Comparison of ENCODE assay signal across 24 cellular contexts in the genomic region with DNA sequence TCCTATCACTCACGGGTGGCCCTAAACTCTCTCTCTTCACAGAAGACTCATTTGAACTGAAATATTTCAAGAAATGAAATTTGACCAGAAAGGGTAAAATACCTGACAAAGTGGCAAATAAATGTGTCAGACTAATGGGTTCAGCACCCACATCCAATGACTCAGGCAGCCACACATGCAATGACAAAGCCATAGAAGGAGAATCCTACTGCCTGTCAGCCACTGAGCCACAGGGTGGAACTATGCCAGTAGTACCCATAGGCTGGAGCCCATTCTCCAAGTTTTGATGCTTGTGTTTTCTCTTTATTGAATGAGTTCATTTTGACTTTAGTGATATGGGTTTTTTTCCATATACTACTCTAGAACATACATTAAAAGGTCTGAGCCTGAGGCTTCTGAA.
"Had no signal": no experiment of that assay in that cellular context is flagged by ENCODE, and none has a peak within 500 bp of the region (broad histone marks: within the 10 kb centered on the region; RNA-seq: fewer than 3 reads in every experiment).

No MANE protein-coding gene starts in this region.

- H3K27ac Mint-ChIP-seq: naive thymus-derived CD4-positive, alpha-beta T cell; nephron; neural progenitor cell; progenitor cell of endocrine pancreas; stimulated activated naive CD8-positive, alpha-beta T cell treated with anti-CD3 and anti-CD28 coated beads, Interleukin-15, amount 100 ng/mL, for 72 hours had no signal

- ATAC-seq: left cardiac atrium; left lung; naive thymus-derived CD4-positive, alpha-beta T cell; sciatic nerve; stimulated activated naive CD8-positive, alpha-beta T cell treated with anti-CD3 and anti-CD28 coated beads, Interleukin-15, amount 100 ng/mL, for 72 hours; upper lobe of right lung had no signal

- H3K27me3 Mint-ChIP-seq: progenitor cell of endocrine pancreas; stimulated activated naive CD8-positive, alpha-beta T cell treated with anti-CD3 and anti-CD28 coated beads, Interleukin-15, amount 100 ng/mL, for 72 hours had no signal

- H3K4me1 Mint-ChIP-seq: naive thymus-derived CD4-positive, alpha-beta T cell; nephron; neural progenitor cell; stimulated activated naive CD8-positive, alpha-beta T cell treated with anti-CD3 and anti-CD28 coated beads, Interleukin-15, amount 100 ng/mL, for 72 hours had no signal

- H3K9ac ChIP-seq: neural progenitor cell, parathyroid adenoma had no signal

- H3K9me3 Mint-ChIP-seq: naive thymus-derived CD4-positive, alpha-beta T cell; nephron; neural progenitor cell; stimulated activated naive CD8-positive, alpha-beta T cell treated with anti-CD3 and anti-CD28 coated beads, Interleukin-15, amount 100 ng/mL, for 72 hours had no signal

- H3K4me3 ChIP-seq: coronary artery, esophagus muscularis mucosa, left lung, neural progenitor cell, right atrium auricular region, suprapubic skin, transverse colon, upper lobe of right lung, uterus had no signal

- H3K27ac ChIP-seq: coronary artery, esophagus muscularis mucosa, left lung, neural progenitor cell, parathyroid adenoma, right atrium auricular region, suprapubic skin, transverse colon, upper lobe of right lung, uterus had no signal

- DNase-seq: dermis blood vessel endothelial cell; effector memory CD4-positive, alpha-beta T cell; foreskin melanocyte; kidney; left cardiac atrium; left lung; mesendoderm; midbrain; naive thymus-derived CD4-positive, alpha-beta T cell; stimulated activated CD4-positive, alpha-beta T cell treated with anti-CD3 and anti-CD28 coated beads, Interleukin-2, amount 100 ng/mL, for 48 hours; stimulated activated naive CD4-positive, alpha-beta T cell; stimulated activated naive CD8-positive, alpha-beta T cell treated with anti-CD3 and anti-CD28 coated beads, Interleukin-15, amount 100 ng/mL, for 72 hours; transverse colon; upper lobe of right lung; uterus had no signal

- H3K36me3 ChIP-seq: esophagus muscularis mucosa, left lung, neural progenitor cell, right atrium auricular region, suprapubic skin, transverse colon, upper lobe of right lung, uterus had no signal

- H3K4me1 ChIP-seq: esophagus muscularis mucosa, left lung, neural progenitor cell, parathyroid adenoma, right atrium auricular region, suprapubic skin, transverse colon, upper lobe of right lung, uterus had no signal

- H3K4me2 ChIP-seq: neural progenitor cell had no signal

- H3K79me2 ChIP-seq: parathyroid adenoma had no signal

- H3K36me3 Mint-ChIP-seq: naive thymus-derived CD4-positive, alpha-beta T cell; neural progenitor cell had no signal

- H2AFZ ChIP-seq: neural progenitor cell, parathyroid adenoma had no signal

- H3K27me3 ChIP-seq: neural progenitor cell, right atrium auricular region, suprapubic skin, transverse colon, upper lobe of right lung, uterus had no signal

- H3K9me3 ChIP-seq: esophagus muscularis mucosa, left lung, right atrium auricular region, suprapubic skin, transverse colon, upper lobe of right lung, uterus had no signal

- H3K4me3 Mint-ChIP-seq: naive thymus-derived CD4-positive, alpha-beta T cell; nephron; neural progenitor cell; stimulated activated naive CD8-positive, alpha-beta T cell treated with anti-CD3 and anti-CD28 coated beads, Interleukin-15, amount 100 ng/mL, for 72 hours had no signal
